Comparison of ENCODE assay signal across 2 cellular contexts in the genomic region with DNA sequence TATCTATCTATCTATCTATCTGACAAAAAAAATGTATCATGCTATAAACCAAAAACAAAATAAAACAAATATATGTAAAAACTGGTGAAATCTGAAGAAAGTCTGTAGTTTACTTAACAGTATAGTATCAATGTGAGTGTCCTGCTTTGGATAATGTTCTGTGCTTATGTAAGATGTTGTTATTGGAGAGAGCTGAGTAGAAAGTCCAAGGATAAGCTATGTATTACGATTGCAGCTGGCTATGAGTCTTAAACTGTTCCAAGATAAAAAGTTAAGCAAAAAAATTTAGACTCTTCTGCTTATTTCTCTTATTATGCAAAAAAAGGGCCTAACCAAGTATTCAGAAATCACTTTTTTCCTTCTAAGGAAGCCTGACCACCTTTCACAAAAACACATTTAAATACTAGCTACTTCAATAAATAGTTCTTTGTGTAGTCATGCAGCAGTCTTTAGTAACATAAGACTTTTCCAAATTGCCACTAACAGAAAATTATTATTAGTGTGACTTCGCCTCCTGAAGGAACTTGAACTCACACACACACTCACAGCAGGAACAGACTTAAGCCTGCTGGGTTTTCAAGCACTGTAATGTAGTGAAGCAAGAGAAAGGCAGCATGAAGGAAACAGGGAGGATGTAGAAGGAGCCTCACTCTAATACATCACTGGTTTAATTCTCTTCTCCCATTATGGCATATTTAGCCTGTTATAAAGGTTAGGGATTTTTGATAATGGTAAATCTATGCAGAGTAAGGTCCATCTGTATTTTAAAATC.
A peak's percentile ranks its signal among the peaks of the same experiment; 100 is the strongest.
TF ChIP-seq lines count a peak whose summit lies in the region.

No MANE protein-coding gene starts in this region.

TF ChIP-seq in WTC11, 78 proteins besides CTCF, POLR2A, EP300 and RAD21 (continued from another document):
- TF ChIP-seq, protein P1, sequence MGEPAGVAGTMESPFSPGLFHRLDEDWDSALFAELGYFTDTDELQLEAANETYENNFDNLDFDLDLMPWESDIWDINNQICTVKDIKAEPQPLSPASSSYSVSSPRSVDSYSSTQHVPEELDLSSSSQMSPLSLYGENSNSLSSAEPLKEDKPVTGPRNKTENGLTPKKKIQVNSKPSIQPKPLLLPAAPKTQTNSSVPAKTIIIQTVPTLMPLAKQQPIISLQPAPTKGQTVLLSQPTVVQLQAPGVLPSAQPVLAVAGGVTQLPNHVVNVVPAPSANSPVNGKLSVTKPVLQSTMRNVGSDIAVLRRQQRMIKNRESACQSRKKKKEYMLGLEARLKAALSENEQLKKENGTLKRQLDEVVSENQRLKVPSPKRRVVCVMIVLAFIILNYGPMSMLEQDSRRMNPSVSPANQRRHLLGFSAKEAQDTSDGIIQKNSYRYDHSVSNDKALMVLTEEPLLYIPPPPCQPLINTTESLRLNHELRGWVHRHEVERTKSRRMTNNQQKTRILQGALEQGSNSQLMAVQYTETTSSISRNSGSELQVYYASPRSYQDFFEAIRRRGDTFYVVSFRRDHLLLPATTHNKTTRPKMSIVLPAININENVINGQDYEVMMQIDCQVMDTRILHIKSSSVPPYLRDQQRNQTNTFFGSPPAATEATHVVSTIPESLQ (CRISPR knock-in tag; IDR thresholded peaks at IDR 0.05), result no peak
- TF ChIP-seq, protein P2, sequence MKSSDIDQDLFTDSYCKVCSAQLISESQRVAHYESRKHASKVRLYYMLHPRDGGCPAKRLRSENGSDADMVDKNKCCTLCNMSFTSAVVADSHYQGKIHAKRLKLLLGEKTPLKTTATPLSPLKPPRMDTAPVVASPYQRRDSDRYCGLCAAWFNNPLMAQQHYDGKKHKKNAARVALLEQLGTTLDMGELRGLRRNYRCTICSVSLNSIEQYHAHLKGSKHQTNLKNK (CRISPR knock-in tag; IDR thresholded peaks at IDR 0.05), result no peak
- TF ChIP-seq, protein P3, sequence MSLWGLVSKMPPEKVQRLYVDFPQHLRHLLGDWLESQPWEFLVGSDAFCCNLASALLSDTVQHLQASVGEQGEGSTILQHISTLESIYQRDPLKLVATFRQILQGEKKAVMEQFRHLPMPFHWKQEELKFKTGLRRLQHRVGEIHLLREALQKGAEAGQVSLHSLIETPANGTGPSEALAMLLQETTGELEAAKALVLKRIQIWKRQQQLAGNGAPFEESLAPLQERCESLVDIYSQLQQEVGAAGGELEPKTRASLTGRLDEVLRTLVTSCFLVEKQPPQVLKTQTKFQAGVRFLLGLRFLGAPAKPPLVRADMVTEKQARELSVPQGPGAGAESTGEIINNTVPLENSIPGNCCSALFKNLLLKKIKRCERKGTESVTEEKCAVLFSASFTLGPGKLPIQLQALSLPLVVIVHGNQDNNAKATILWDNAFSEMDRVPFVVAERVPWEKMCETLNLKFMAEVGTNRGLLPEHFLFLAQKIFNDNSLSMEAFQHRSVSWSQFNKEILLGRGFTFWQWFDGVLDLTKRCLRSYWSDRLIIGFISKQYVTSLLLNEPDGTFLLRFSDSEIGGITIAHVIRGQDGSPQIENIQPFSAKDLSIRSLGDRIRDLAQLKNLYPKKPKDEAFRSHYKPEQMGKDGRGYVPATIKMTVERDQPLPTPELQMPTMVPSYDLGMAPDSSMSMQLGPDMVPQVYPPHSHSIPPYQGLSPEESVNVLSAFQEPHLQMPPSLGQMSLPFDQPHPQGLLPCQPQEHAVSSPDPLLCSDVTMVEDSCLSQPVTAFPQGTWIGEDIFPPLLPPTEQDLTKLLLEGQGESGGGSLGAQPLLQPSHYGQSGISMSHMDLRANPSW (CRISPR knock-in tag; conservative IDR thresholded peaks at IDR 0.05; ENCODE audit: low read depth), result no peak
- TF ChIP-seq, protein P4, sequence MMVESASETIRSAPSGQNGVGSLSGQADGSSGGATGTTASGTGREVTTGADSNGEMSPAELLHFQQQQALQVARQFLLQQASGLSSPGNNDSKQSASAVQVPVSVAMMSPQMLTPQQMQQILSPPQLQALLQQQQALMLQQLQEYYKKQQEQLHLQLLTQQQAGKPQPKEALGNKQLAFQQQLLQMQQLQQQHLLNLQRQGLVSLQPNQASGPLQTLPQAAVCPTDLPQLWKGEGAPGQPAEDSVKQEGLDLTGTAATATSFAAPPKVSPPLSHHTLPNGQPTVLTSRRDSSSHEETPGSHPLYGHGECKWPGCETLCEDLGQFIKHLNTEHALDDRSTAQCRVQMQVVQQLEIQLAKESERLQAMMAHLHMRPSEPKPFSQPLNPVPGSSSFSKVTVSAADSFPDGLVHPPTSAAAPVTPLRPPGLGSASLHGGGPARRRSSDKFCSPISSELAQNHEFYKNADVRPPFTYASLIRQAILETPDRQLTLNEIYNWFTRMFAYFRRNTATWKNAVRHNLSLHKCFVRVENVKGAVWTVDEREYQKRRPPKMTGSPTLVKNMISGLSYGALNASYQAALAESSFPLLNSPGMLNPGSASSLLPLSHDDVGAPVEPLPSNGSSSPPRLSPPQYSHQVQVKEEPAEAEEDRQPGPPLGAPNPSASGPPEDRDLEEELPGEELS (CRISPR knock-in tag; IDR thresholded peaks at IDR 0.05), result no peak
- TF ChIP-seq, protein P5, sequence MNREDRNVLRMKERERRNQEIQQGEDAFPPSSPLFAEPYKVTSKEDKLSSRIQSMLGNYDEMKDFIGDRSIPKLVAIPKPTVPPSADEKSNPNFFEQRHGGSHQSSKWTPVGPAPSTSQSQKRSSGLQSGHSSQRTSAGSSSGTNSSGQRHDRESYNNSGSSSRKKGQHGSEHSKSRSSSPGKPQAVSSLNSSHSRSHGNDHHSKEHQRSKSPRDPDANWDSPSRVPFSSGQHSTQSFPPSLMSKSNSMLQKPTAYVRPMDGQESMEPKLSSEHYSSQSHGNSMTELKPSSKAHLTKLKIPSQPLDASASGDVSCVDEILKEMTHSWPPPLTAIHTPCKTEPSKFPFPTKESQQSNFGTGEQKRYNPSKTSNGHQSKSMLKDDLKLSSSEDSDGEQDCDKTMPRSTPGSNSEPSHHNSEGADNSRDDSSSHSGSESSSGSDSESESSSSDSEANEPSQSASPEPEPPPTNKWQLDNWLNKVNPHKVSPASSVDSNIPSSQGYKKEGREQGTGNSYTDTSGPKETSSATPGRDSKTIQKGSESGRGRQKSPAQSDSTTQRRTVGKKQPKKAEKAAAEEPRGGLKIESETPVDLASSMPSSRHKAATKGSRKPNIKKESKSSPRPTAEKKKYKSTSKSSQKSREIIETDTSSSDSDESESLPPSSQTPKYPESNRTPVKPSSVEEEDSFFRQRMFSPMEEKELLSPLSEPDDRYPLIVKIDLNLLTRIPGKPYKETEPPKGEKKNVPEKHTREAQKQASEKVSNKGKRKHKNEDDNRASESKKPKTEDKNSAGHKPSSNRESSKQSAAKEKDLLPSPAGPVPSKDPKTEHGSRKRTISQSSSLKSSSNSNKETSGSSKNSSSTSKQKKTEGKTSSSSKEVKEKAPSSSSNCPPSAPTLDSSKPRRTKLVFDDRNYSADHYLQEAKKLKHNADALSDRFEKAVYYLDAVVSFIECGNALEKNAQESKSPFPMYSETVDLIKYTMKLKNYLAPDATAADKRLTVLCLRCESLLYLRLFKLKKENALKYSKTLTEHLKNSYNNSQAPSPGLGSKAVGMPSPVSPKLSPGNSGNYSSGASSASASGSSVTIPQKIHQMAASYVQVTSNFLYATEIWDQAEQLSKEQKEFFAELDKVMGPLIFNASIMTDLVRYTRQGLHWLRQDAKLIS (CRISPR knock-in tag; IDR thresholded peaks at IDR 0.05; ENCODE audit: borderline replicate concordance), result no peak

TF ChIP-seq in HepG2, 621 proteins besides CTCF, POLR2A, EP300 and RAD21 (continued from another document and continues in another):
- TF ChIP-seq, protein P6, sequence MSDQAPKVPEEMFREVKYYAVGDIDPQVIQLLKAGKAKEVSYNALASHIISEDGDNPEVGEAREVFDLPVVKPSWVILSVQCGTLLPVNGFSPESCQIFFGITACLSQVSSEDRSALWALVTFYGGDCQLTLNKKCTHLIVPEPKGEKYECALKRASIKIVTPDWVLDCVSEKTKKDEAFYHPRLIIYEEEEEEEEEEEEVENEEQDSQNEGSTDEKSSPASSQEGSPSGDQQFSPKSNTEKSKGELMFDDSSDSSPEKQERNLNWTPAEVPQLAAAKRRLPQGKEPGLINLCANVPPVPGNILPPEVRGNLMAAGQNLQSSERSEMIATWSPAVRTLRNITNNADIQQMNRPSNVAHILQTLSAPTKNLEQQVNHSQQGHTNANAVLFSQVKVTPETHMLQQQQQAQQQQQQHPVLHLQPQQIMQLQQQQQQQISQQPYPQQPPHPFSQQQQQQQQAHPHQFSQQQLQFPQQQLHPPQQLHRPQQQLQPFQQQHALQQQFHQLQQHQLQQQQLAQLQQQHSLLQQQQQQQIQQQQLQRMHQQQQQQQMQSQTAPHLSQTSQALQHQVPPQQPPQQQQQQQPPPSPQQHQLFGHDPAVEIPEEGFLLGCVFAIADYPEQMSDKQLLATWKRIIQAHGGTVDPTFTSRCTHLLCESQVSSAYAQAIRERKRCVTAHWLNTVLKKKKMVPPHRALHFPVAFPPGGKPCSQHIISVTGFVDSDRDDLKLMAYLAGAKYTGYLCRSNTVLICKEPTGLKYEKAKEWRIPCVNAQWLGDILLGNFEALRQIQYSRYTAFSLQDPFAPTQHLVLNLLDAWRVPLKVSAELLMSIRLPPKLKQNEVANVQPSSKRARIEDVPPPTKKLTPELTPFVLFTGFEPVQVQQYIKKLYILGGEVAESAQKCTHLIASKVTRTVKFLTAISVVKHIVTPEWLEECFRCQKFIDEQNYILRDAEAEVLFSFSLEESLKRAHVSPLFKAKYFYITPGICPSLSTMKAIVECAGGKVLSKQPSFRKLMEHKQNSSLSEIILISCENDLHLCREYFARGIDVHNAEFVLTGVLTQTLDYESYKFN (CRISPR knock-in tag; conservative IDR thresholded peaks at IDR 0.05), result peak; percentile 43
- TF ChIP-seq TBP (CRISPR knock-in tag; IDR thresholded peaks at IDR 0.05), result no peak
- no peak for TF ChIP-seq AGO1 (IDR thresholded peaks at IDR 0.05; ENCODE audit: low read depth, low read length, poor library complexity, severe bottlenecking)
- TF ChIP-seq HNF4A (CRISPR knock-in tag; IDR thresholded peaks at IDR 0.05), result peak; percentile 77
- TF ChIP-seq RXRB (CRISPR knock-in tag; IDR thresholded peaks at IDR 0.05; ENCODE audit: borderline replicate concordance), result peak; percentile 59; the same call in 1 of the 2 replicates
- TF ChIP-seq, protein P7, sequence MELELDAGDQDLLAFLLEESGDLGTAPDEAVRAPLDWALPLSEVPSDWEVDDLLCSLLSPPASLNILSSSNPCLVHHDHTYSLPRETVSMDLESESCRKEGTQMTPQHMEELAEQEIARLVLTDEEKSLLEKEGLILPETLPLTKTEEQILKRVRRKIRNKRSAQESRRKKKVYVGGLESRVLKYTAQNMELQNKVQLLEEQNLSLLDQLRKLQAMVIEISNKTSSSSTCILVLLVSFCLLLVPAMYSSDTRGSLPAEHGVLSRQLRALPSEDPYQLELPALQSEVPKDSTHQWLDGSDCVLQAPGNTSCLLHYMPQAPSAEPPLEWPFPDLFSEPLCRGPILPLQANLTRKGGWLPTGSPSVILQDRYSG (CRISPR knock-in tag; IDR thresholded peaks at IDR 0.05), result no peak
- TF ChIP-seq, protein P8, sequence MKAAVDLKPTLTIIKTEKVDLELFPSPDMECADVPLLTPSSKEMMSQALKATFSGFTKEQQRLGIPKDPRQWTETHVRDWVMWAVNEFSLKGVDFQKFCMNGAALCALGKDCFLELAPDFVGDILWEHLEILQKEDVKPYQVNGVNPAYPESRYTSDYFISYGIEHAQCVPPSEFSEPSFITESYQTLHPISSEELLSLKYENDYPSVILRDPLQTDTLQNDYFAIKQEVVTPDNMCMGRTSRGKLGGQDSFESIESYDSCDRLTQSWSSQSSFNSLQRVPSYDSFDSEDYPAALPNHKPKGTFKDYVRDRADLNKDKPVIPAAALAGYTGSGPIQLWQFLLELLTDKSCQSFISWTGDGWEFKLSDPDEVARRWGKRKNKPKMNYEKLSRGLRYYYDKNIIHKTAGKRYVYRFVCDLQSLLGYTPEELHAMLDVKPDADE (CRISPR knock-in tag; IDR thresholded peaks at IDR 0.05), result no peak
- TF ChIP-seq, protein P9, sequence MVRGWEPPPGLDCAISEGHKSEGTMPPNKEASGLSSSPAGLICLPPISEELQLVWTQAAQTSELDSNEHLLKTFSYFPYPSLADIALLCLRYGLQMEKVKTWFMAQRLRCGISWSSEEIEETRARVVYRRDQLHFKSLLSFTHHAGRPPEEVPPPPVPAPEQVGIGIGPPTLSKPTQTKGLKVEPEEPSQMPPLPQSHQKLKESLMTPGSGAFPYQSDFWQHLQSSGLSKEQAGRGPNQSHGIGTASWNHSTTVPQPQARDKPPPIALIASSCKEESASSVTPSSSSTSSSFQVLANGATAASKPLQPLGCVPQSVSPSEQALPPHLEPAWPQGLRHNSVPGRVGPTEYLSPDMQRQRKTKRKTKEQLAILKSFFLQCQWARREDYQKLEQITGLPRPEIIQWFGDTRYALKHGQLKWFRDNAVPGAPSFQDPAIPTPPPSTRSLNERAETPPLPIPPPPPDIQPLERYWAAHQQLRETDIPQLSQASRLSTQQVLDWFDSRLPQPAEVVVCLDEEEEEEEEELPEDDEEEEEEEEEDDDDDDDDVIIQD (CRISPR knock-in tag; IDR thresholded peaks at IDR 0.05; ENCODE audit: low read depth), result peak; percentile 21; the same call in 1 of the 2 replicates
- peak; percentile 19; the same call in 1 of the 2 replicates for TF ChIP-seq SAP130 (CRISPR knock-in tag; IDR thresholded peaks at IDR 0.05; ENCODE audit: low read depth)
